Comparison of ENCODE assay signal across 8 cellular contexts in genomic region chr4:46993075-46994006, GRCh38. TPM values are rescaled to one million over a fixed set of nuclear protein-coding genes. Genes with fewer than 3 reads are reported as not detected.
A peak's percentile ranks its signal among the peaks of the same experiment; 100 is the strongest.
DNase-seq lines count a peak whose midpoint lies in the region; ATAC-seq and TF ChIP-seq lines count a peak whose summit lies in the region.

GABRA4 (minus strand) TSS chr4:46993581; CDS start chr4:46993424, 157 bp downstream.

- H3K4me1 ChIP-seq in fibroblast of lung (ENCODE audit: control insufficient read depth, extremely low read depth, insufficient read depth, low read length): no peaks in the 10 kb centered on the region
- H3K4me1 ChIP-seq in OCI-LY7 (ENCODE audit: insufficient read depth, low read length, poor library complexity, severe bottlenecking): no peaks in the 10 kb centered on the region

- H3K79me2 ChIP-seq in fibroblast of lung (ENCODE audit: control insufficient read depth, insufficient read depth, low read length) (no peaks in the 10 kb centered on the region), OCI-LY7 (ENCODE audit: insufficient read depth, low read depth, low read length) (no peaks in the 10 kb centered on the region)

- H3K9me3 ChIP-seq in SK-N-MC (ENCODE audit: low read depth, low read length) (no peaks in the 10 kb centered on the region), fibroblast of lung (ENCODE audit: control insufficient read depth, insufficient read depth, low read depth, low read length) (no peaks in the 10 kb centered on the region), OCI-LY7 (ENCODE audit: low read length) (no peaks in the 10 kb centered on the region)

- CTCF ChIA-PET in OCI-LY7 (lab: Charles Lee; ENCODE audit: unreplicated experiment): no interaction called here

- no peaks in the 10 kb centered on the region for H3K9me2 ChIP-seq in OCI-LY7 (ENCODE audit: insufficient read depth, low read length)

- no TSS peak for BruUV-seq in OCI-LY7 (replicated peaks; lab: Mats Ljungman, UMichigan)

- H4K20me1 ChIP-seq in fibroblast of lung (ENCODE audit: control insufficient read depth, extremely low read depth, insufficient read depth, low read length) (no peaks in the 10 kb centered on the region), OCI-LY7 (ENCODE audit: insufficient read depth, low read length) (no peaks in the 10 kb centered on the region)

- H3K9ac ChIP-seq in SK-N-MC (ENCODE audit: insufficient read length) (peak within 1 kb of the TSS; percentile 38), fibroblast of lung (ENCODE audit: insufficient read depth, low read length) (no peak within 1 kb of the TSS)

- H3K27me3 ChIP-seq in fibroblast of lung (ENCODE audit: control insufficient read depth, insufficient read depth, low read length): peaks cover 6% of the 10 kb centered on the region

- H3K4me2 ChIP-seq in fibroblast of lung (ENCODE audit: extremely low read depth, insufficient read depth, low read length) (peak within 1 kb of the TSS; percentile 13), OCI-LY7 (ENCODE audit: low read length) (no peak within 1 kb of the TSS)

- ATAC-seq in GM21360 (IDR thresholded peaks at IDR 0.05; ENCODE audit: unreplicated experiment): no peak

- H2AFZ ChIP-seq in fibroblast of lung (ENCODE audit: low read length): no peak within 1 kb of the TSS
- no peak within 1 kb of the TSS for H2AFZ ChIP-seq in OCI-LY7 (ENCODE audit: low read length)

- H3K4me3 ChIP-seq in SK-N-MC (peak within 1 kb of the TSS; percentile 82), fibroblast of lung (replicated peaks in 1 of 4; ENCODE audit: control extremely low read depth in 1 of 4, insufficient read depth in 1 of 4, low read depth in 3 of 4, low read length in 4 of 4) (peak within 1 kb of the TSS in 2 of 4 experiments; percentile 6 to 63), OCI-LY7 (ENCODE audit: low read depth, low read length, poor library complexity, severe bottlenecking) (no peak within 1 kb of the TSS)

- H3K27ac ChIP-seq in SK-N-MC (no peak within 1 kb of the TSS), fibroblast of lung (ENCODE audit: insufficient read depth, low read length) (no peak within 1 kb of the TSS), OCI-LY7 (ENCODE audit: low read depth, low read length, poor library complexity, severe bottlenecking) (no peak within 1 kb of the TSS)

- POLR2A ChIA-PET in OCI-LY7 (lab: Charles Lee): interaction anchor here (0.7 kb wide), 1 partner anchor 375 kb away, joined by 3 read pairs; no protein-coding TSS in a partner anchor

- intact Hi-C loops in OCI-LY7 (cut with micrococcal nuclease; ENCODE audit: unreplicated experiment): no loop called here

- DNase-seq in DMS53 treated with DMSO at 0.1 percent for 48 hours (lab: John Stamatoyannopoulos, UW; ENCODE audit: unreplicated experiment): peak; percentile 18
- DNase-seq in SK-N-MC (ENCODE audit: low read depth, low spot score): no peak
- peak; percentile 18 to 26 for DNase-seq in fibroblast of lung (ENCODE audit: low read depth in 2 of 2)
- DNase-seq in occipital lobe (lab: John Stamatoyannopoulos, UW): peak; percentile 72
- DNase-seq in SIG-M5 treated with dmso at 0.1 percent for 504 hours (lab: John Stamatoyannopoulos, UW; ENCODE audit: unreplicated experiment): no peak
- no peak for DNase-seq in OCI-LY7 (ENCODE audit: low spot score)
- DNase-seq in activated CD8-positive, alpha-beta memory T cell treated with anti-CD3 and anti-CD28 coated beads, Interleukin-2, amount 50 U/mL, for 4 hours: no peak

- H3K36me3 ChIP-seq in SK-N-MC (ENCODE audit: insufficient read depth, low read length): no peaks in the 10 kb centered on the region
- no peaks in the 10 kb centered on the region for H3K36me3 ChIP-seq in fibroblast of lung (ENCODE audit: control insufficient read depth, insufficient read depth, low read length)
- H3K36me3 ChIP-seq in OCI-LY7 (ENCODE audit: insufficient read depth, low read length): no peaks in the 10 kb centered on the region

- no peak for TF ChIP-seq CTCF in fibroblast of lung (conservative IDR thresholded peaks at IDR 0.05 in 1 of 2, IDR thresholded peaks at IDR 0.05 in 1 of 2; ENCODE audit: low read depth in 1 of 2, low read length in 2 of 2)
- no peak for TF ChIP-seq CTCF in OCI-LY7 (conservative IDR thresholded peaks at IDR 0.05; ENCODE audit: low read length)

RNA-seq across cellular contexts. Expression of gene GABRA4, which starts in this region (rescaled TPM):
- total RNA-seq in fibroblast of lung (not detected in 2 replicates), occipital lobe (50.4 TPM), OCI-LY7 (2022) (not detected in 2 replicates)
- polyA plus RNA-seq in fibroblast of lung: not detected in 2 replicates
- polyA plus RNA-seq in fibroblast of lung (2012): not detected in 2 replicates
- polyA minus RNA-seq in fibroblast of lung (ENCODE audit: low replicate concordance): not detected in 2 replicates
- not detected in 2 replicates for total RNA-seq in OCI-LY7 (2014; rRNA removed; shearing (Covaris generic))

Comparison
In these comparisons a context has a peak if more than half of its experiments do, and no peak if none do; other contexts are left out.
1. RNA of gene GABRA4 (total RNA-seq): 50.4 TPM in occipital lobe (single experiment); not detected in fibroblast of lung and not detected in OCI-LY7; every median in the first group is over 10 times any median in the second.
2. Peak in DNase-seq and H3K4me2 ChIP-seq in fibroblast of lung; RNA of the gene not detected or under 1 TPM.
3. DNase-seq: peak in DMS53 treated with DMSO at 0.1 percent for 48 hours (single experiment) and occipital lobe (single experiment); none in SK-N-MC (single experiment), SIG-M5 treated with dmso at 0.1 percent for 504 hours (single experiment), OCI-LY7 (single experiment) and activated CD8-positive, alpha-beta memory T cell treated with anti-CD3 and anti-CD28 coated beads, Interleukin-2, amount 50 U/mL, for 4 hours (single experiment).